In genomic region chr22:29692327-29692640, GRCh38 we compare ENCODE assay signal across 24 cellular contexts. TPM values are rescaled to one million over a fixed set of nuclear protein-coding genes. Genes with fewer than 3 reads are reported as not detected.
"Had no signal": no experiment of that assay in that cellular context is flagged by ENCODE, and none has a peak within 500 bp of the region (broad histone marks: within the 10 kb centered on the region; RNA-seq: fewer than 3 reads in every experiment).

No MANE protein-coding gene starts in this region.

- H3K4me1 Mint-ChIP-seq: activated naive CD8-positive, alpha-beta T cell treated with anti-CD3 and anti-CD28 coated beads, Interleukin-2, amount 10 ng/mL, durations not matched to agents 7 days and 5 days; naive B cell had no signal

- DNase-seq: activated CD4-positive, CD25-positive, alpha-beta regulatory T cell treated with anti-CD3 and anti-CD28 coated beads, Interleukin-2, amount 50 U/mL, for 72 hours; activated CD8-positive, alpha-beta memory T cell treated with anti-CD3 and anti-CD28 coated beads, Interleukin-2, amount 50 U/mL, for 4 hours; activated CD8-positive, alpha-beta T cell treated with anti-CD3 and anti-CD28 coated beads for 36 hours; activated gamma-delta T cell; activated naive CD8-positive, alpha-beta T cell treated with anti-CD3 and anti-CD28 coated beads, Interleukin-2, amount 10 ng/mL, durations not matched to agents 7 days and 5 days; activated T-cell treated with anti-CD3 and anti-CD28 coated beads, Interleukin-2, amount 50 U/mL, for 48 hours; dermis blood vessel endothelial cell; effector memory CD8-positive, alpha-beta T cell; foreskin melanocyte; left colon; midbrain; naive B cell; stimulated activated CD4-positive, alpha-beta T cell treated with anti-CD3 and anti-CD28 coated beads, Interleukin-1b, Interleukin-23, amount 100 ng/mL, for 48 hours; stomach; T-cell; T-helper 9 cell; testis had no signal

- H3K9me3 ChIP-seq: ascending aorta, breast epithelium, neutrophil, stomach, testis had no signal

- ATAC-seq: activated CD8-positive, alpha-beta T cell treated with anti-CD3 and anti-CD28 coated beads for 36 hours; effector memory CD8-positive, alpha-beta T cell; left colon had no signal

- H3K27ac Mint-ChIP-seq: activated CD8-positive, alpha-beta T cell treated with anti-CD3 and anti-CD28 coated beads for 36 hours; naive B cell had no signal

- H3K9ac ChIP-seq: parathyroid adenoma had no signal

- H3K9me3 Mint-ChIP-seq: activated CD8-positive, alpha-beta T cell treated with anti-CD3 and anti-CD28 coated beads for 36 hours; activated naive CD8-positive, alpha-beta T cell treated with anti-CD3 and anti-CD28 coated beads, Interleukin-2, amount 10 ng/mL, durations not matched to agents 7 days and 5 days; effector memory CD8-positive, alpha-beta T cell; naive B cell; T-cell had no signal

- H3K4me1 ChIP-seq: ascending aorta had no signal

- H3K4me3 ChIP-seq: ascending aorta, breast epithelium, stomach, testis had no signal

- H3K27me3 Mint-ChIP-seq: activated CD8-positive, alpha-beta T cell treated with anti-CD3 and anti-CD28 coated beads for 36 hours; activated naive CD8-positive, alpha-beta T cell treated with anti-CD3 and anti-CD28 coated beads, Interleukin-2, amount 10 ng/mL, durations not matched to agents 7 days and 5 days; effector memory CD8-positive, alpha-beta T cell; naive B cell; T-cell had no signal

- H3K27ac ChIP-seq: ascending aorta, breast epithelium, neutrophil, parathyroid adenoma, stomach, testis had no signal

- H3K36me3 ChIP-seq: breast epithelium had no signal

- H3K4me3 Mint-ChIP-seq: activated CD8-positive, alpha-beta T cell treated with anti-CD3 and anti-CD28 coated beads for 36 hours; activated naive CD8-positive, alpha-beta T cell treated with anti-CD3 and anti-CD28 coated beads, Interleukin-2, amount 10 ng/mL, durations not matched to agents 7 days and 5 days; effector memory CD8-positive, alpha-beta T cell; naive B cell; T-cell had no signal

- H3K27me3 ChIP-seq: ascending aorta, breast epithelium, neutrophil, stomach, testis had no signal

RNA-seq across cellular contexts. Expression of gene CABP7, which starts 27.5 kb away (rescaled TPM):
- total RNA-seq: ascending aorta, breast epithelium, chondrocyte, dermis blood vessel endothelial cell, fibroblast of lung, lung microvascular endothelial cell, stomach had no signal
